In the genomic region with DNA sequence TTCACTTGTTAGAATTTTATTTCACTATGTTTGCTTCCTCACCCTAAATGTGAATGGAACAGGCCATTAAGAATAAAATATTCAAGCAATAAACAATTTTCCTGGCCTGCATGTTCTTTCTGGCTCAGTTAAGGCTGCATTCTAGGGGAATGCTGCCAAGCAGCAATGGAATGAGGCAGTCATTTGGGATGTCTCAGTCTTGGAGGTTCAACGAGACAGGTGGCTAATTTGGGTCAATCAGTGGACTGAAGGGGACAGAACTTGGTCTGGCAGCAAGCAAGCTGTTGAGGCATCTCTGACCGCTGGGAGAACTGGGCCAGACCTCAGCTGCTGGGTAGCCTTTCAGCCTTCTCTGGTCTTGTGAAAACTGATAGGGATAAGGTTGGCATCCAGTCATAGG, we compare ENCODE assay signal across 14 cellular contexts.
DNase-seq lines count a peak whose midpoint lies in the region; ATAC-seq lines count a peak whose summit lies in the region.
"Had no signal": no experiment of that assay in that cellular context is flagged by ENCODE, and none has a peak within 500 bp of the region (broad histone marks: within the 10 kb centered on the region; RNA-seq: fewer than 3 reads in every experiment).

No MANE protein-coding gene starts in this region.

- H3K27me3 ChIP-seq in MG63 = no peaks in the 10 kb centered on the region

- H3K36me3 ChIP-seq in MG63 = no peaks in the 10 kb centered on the region

- H3K4me3 ChIP-seq in MG63 = no peak overlapping the region
- H3K4me3 ChIP-seq: GM23338 had no signal

- ATAC-seq in HG03354 (IDR thresholded peaks at IDR 0.05; ENCODE audit: poor library complexity, severe bottlenecking, unreplicated experiment) = no peak
- ATAC-seq: GM23338, HCT116 had no signal

- no peaks in the 10 kb centered on the region for H3K9me3 ChIP-seq in MG63
- H3K9me3 ChIP-seq: Caco-2 had no signal

- DNase-seq in MG63 = peak; percentile 12
- peak; percentile 62 to 92 for DNase-seq in cerebellar nuclear complex (lab: John Stamatoyannopoulos, UW)
- peak; percentile 33 for DNase-seq in myocyte (ENCODE audit: low read depth)
- no peak for DNase-seq in hypothalamus (lab: John Stamatoyannopoulos, UW)
- DNase-seq in H4 (ENCODE audit: low spot score) = no peak
- DNase-seq: AML-193; Caco-2; CD4-positive, alpha-beta T cell; GDM1; H7; HFFc6 had no signal

Comparison
In these comparisons a context has a peak if more than half of its experiments do, and no peak if none do; other contexts are left out.
1. DNase-seq: peak in MG63 (single experiment), cerebellar nuclear complex (2 of 2) and myocyte (single experiment); none in hypothalamus (0 of 51) and H4 (single experiment).